32 cellular contexts compared by ENCODE assay signal in the genomic region with DNA sequence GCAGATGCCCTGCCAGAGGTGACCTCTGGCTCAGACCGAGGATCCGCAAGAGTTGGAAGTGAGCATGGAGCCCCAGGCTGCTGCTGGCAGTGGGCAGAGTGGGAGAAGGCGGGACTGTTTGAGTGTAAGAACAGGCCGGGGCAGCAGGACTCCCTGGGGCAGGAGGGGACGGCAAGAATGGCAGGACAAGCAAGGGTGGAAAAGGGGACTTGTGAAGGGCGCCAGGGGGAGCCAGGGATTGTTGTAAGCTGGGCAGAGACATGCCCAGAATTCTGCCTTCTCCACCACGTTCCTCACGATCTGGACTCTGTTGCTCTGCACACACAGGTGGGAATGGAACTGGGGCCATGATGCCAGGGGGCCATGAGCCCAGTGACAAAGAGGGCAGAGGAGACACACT.
"Had no signal": no experiment of that assay in that cellular context is flagged by ENCODE, and none has a peak within 500 bp of the region (broad histone marks: within the 10 kb centered on the region; RNA-seq: fewer than 3 reads in every experiment).

No MANE protein-coding gene starts in this region.

- H3K9me3 Mint-ChIP-seq: activated CD8-positive, alpha-beta T cell treated with anti-CD3 and anti-CD28 coated beads for 36 hours; activated naive CD4-positive, alpha-beta T cell treated with anti-CD3 and anti-CD28 coated beads for 36 hours; activated naive CD4-positive, alpha-beta T cell treated with anti-CD3 and anti-CD28 coated beads, Interleukin-2, amount 50 U/mL, for 24 hours; activated naive CD8-positive, alpha-beta T cell treated with anti-CD3 and anti-CD28 coated beads, Interleukin-2, amount 10 ng/mL, durations not matched to agents 7 days and 5 days; activated T-helper 1 cell treated with anti-CD3 and anti-CD28 coated beads, Interleukin-12 subunit alpha, Interleukin-12 subunit beta, Interleukin-2, Interleukin-4 antibody, amounts not matched to agents 30 ng/mL and 10 ng/mL and 1 ng/mL, durations not matched to agents 14 hours and 24 hours and 36 hours; activated T-helper 2 cell treated with anti-CD3 and anti-CD28 coated beads, Interferon-gamma antibody, Interleukin-2, Interleukin-4, amounts not matched to agents 10 μg/mL and 5 μg/mL and 100 μg/mL, durations not matched to agents 14 hours and 24 hours and 36 hours; brain; T-cell; T-helper 1 cell treated with Interleukin-12 subunit alpha and Interleukin-12 subunit beta and Interleukin-4 antibody, amounts not matched to agents 30 μg/mL and 1 μg/mL, for 36 hours; T-helper 2 cell treated with Interferon-gamma antibody and Interleukin-4, amounts not matched to agents 5 μg/mL and 100 μg/mL, for 36 hours had no signal

- H3K9me3 ChIP-seq: ascending aorta, breast epithelium, colonic mucosa, esophagus squamous epithelium, gastroesophageal sphincter, heart right ventricle had no signal

- H3K36me3 Mint-ChIP-seq: activated naive CD4-positive, alpha-beta T cell treated with anti-CD3 and anti-CD28 coated beads, Interleukin-2, amount 50 U/mL, for 24 hours; activated naive CD8-positive, alpha-beta T cell treated with anti-CD3 and anti-CD28 coated beads, Interleukin-2, amount 10 ng/mL, durations not matched to agents 7 days and 5 days; brain; T-cell had no signal

- H3K4me3 Mint-ChIP-seq: activated CD8-positive, alpha-beta T cell treated with anti-CD3 and anti-CD28 coated beads for 36 hours; activated naive CD4-positive, alpha-beta T cell treated with anti-CD3 and anti-CD28 coated beads for 36 hours; activated naive CD4-positive, alpha-beta T cell treated with anti-CD3 and anti-CD28 coated beads, Interleukin-2, amount 50 U/mL, for 24 hours; activated naive CD8-positive, alpha-beta T cell treated with anti-CD3 and anti-CD28 coated beads, Interleukin-2, amount 10 ng/mL, durations not matched to agents 7 days and 5 days; activated T-helper 1 cell treated with anti-CD3 and anti-CD28 coated beads, Interleukin-12 subunit alpha, Interleukin-12 subunit beta, Interleukin-2, Interleukin-4 antibody, amounts not matched to agents 30 ng/mL and 10 ng/mL and 1 ng/mL, durations not matched to agents 14 hours and 24 hours and 36 hours; brain; T-cell; T-helper 1 cell treated with Interleukin-12 subunit alpha and Interleukin-12 subunit beta and Interleukin-4 antibody, amounts not matched to agents 30 μg/mL and 1 μg/mL, for 36 hours; T-helper 2 cell treated with Interferon-gamma antibody and Interleukin-4, amounts not matched to agents 5 μg/mL and 100 μg/mL, for 36 hours had no signal

- H3K27me3 Mint-ChIP-seq: activated CD8-positive, alpha-beta T cell treated with anti-CD3 and anti-CD28 coated beads for 36 hours; activated naive CD4-positive, alpha-beta T cell treated with anti-CD3 and anti-CD28 coated beads, Interleukin-2, amount 50 U/mL, for 24 hours; activated naive CD8-positive, alpha-beta T cell treated with anti-CD3 and anti-CD28 coated beads, Interleukin-2, amount 10 ng/mL, durations not matched to agents 7 days and 5 days had no signal

- ATAC-seq: activated CD8-positive, alpha-beta T cell treated with anti-CD3 and anti-CD28 coated beads for 36 hours; gastroesophageal sphincter; heart right ventricle; T-cell had no signal

- DNase-seq: activated CD4-positive, alpha-beta T cell treated with anti-CD3 and anti-CD28 coated beads for 4 hours; activated CD4-positive, alpha-beta T cell treated with anti-CD3 and anti-CD28 coated beads, Interleukin-2, amount 50 U/mL, for 1 hour; activated CD4-positive, alpha-beta T cell treated with anti-CD3 and anti-CD28 coated beads, Interleukin-2, amount 50 U/mL, for 48 hours; activated CD4-positive, CD25-positive, alpha-beta regulatory T cell; activated CD4-positive, CD25-positive, alpha-beta regulatory T cell treated with anti-CD3 and anti-CD28 coated beads, Interleukin-2, amount 50 U/mL, for 72 hours; activated CD8-positive, alpha-beta memory T cell treated with anti-CD3 and anti-CD28 coated beads for 24 hours; activated CD8-positive, alpha-beta T cell treated with anti-CD3 and anti-CD28 coated beads for 36 hours; activated effector memory CD4-positive, alpha-beta T cell treated with anti-CD3 and anti-CD28 coated beads, Interleukin-2, amount 50 U/mL, for 16 hours; activated naive CD4-positive, alpha-beta T cell treated with anti-CD3 and anti-CD28 coated beads for 36 hours; activated naive CD8-positive, alpha-beta T cell treated with anti-CD3 and anti-CD28 coated beads, Interleukin-2, amount 10 ng/mL, durations not matched to agents 7 days and 5 days; activated T-cell treated with anti-CD3 and anti-CD28 coated beads, Interleukin-2, amount 50 U/mL, for 48 hours; central memory CD4-positive, alpha-beta T cell; cerebellar nuclear complex; colonic mucosa; effector CD8-positive, alpha-beta T cell; esophagus squamous epithelium; foreskin melanocyte; heart right ventricle; T-cell; T1000; WERI-Rb-1 had no signal

- H3K27ac Mint-ChIP-seq: activated CD8-positive, alpha-beta T cell treated with anti-CD3 and anti-CD28 coated beads for 36 hours; activated naive CD4-positive, alpha-beta T cell treated with anti-CD3 and anti-CD28 coated beads for 36 hours; activated naive CD4-positive, alpha-beta T cell treated with anti-CD3 and anti-CD28 coated beads, Interleukin-2, amount 50 U/mL, for 24 hours; activated naive CD8-positive, alpha-beta T cell treated with anti-CD3 and anti-CD28 coated beads, Interleukin-2, amount 10 ng/mL, durations not matched to agents 7 days and 5 days; activated T-helper 1 cell treated with anti-CD3 and anti-CD28 coated beads, Interleukin-12 subunit alpha, Interleukin-12 subunit beta, Interleukin-2, Interleukin-4 antibody, amounts not matched to agents 30 ng/mL and 10 ng/mL and 1 ng/mL, durations not matched to agents 14 hours and 24 hours and 36 hours; activated T-helper 2 cell treated with anti-CD3 and anti-CD28 coated beads, Interferon-gamma antibody, Interleukin-2, Interleukin-4, amounts not matched to agents 10 μg/mL and 5 μg/mL and 100 μg/mL, durations not matched to agents 14 hours and 24 hours and 36 hours; brain; T-cell; T-helper 1 cell treated with Interleukin-12 subunit alpha and Interleukin-12 subunit beta and Interleukin-4 antibody, amounts not matched to agents 30 μg/mL and 1 μg/mL, for 36 hours; T-helper 2 cell treated with Interferon-gamma antibody and Interleukin-4, amounts not matched to agents 5 μg/mL and 100 μg/mL, for 36 hours had no signal

- H3K27me3 ChIP-seq: ascending aorta, breast epithelium, cardiac muscle cell, colonic mucosa, esophagus squamous epithelium, gastroesophageal sphincter, heart right ventricle had no signal

- H3K27ac ChIP-seq: ascending aorta, breast epithelium, cardiac muscle cell, colonic mucosa, epithelial cell of prostate, esophagus squamous epithelium, gastroesophageal sphincter, heart right ventricle, WERI-Rb-1 had no signal

- H3K36me3 ChIP-seq: ascending aorta, breast epithelium, cardiac muscle cell, colonic mucosa, esophagus squamous epithelium, gastroesophageal sphincter, heart right ventricle, WERI-Rb-1 had no signal

- H3K4me3 ChIP-seq: ascending aorta, breast epithelium, cardiac muscle cell, colonic mucosa, esophagus squamous epithelium, gastroesophageal sphincter, heart right ventricle had no signal

- H3K4me1 ChIP-seq: ascending aorta, breast epithelium, colonic mucosa, esophagus squamous epithelium, gastroesophageal sphincter had no signal
